Comparison of ENCODE assay signal across 8 cellular contexts in the genomic region with DNA sequence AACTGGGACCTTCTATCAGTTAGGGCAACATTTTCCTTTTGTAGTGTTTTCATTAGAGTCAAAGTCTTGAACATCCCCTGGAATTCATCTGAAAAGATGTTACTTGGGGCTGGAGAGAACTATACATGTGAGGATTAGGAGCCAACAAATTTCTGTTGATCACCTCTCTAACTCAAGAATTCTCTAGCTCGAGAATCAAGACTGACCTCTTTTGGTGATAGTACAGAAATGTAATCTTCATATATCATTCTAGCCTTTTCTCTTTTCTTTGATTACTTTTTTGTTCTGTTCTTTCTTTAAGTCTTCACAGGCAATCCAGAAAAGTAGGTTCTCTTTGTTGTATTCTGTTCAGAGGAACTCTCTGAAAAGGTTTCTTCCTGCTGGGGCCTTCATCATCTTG. TPM values are rescaled to one million over a fixed set of nuclear protein-coding genes. Genes with fewer than 3 reads are reported as not detected.
DNase-seq lines count a peak whose midpoint lies in the region; ATAC-seq and TF ChIP-seq lines count a peak whose summit lies in the region.

No MANE protein-coding gene starts in this region.

- TF ChIP-seq CTCF in SU-DHL-6 (IDR thresholded peaks at IDR 0.05; ENCODE audit: insufficient read depth, low read length, poor library complexity, severe bottlenecking): no peak
- no peak for TF ChIP-seq CTCF in transverse colon (IDR thresholded peaks at IDR 0.05)

- WGBS in transverse colon (ENCODE audit: low coverage in 1 of 2), 2 donors: 21 to 24% methylated on average over 1 of the region's 1 CpG

- no peak for TF ChIP-seq POLR2A in transverse colon (IDR thresholded peaks at IDR 0.05)

- DNase-seq in activated T-cell treated with anti-CD3 and anti-CD28 coated beads, Interleukin-2, amount 50 U/mL, for 24 hours: no peak
- DNase-seq in activated T-cell treated with anti-CD3 and anti-CD28 coated beads for 4 hours (no peak), immature natural killer cell (no peak), transverse colon (no peak), amniotic stem cell (lab: John Stamatoyannopoulos, UW) (no peak)
- DNase-seq in stimulated activated CD4-positive, alpha-beta T cell treated with anti-CD3 and anti-CD28 coated beads, Interleukin-15, amount 100 ng/mL, for 24 hours: no peak

- H3K79me2 ChIP-seq in SU-DHL-6 (ENCODE audit: insufficient read depth, low read length): peaks cover 100% of the 10 kb centered on the region

- H3K9ac ChIP-seq in SU-DHL-6 (ENCODE audit: low read length): peak overlapping the region; percentile 32

- intact Hi-C loops in transverse colon (cut with DNase I; ENCODE audit: low total_unique reads): no loop called here

- peak overlapping the region; percentile 91 for H3K27ac Mint-ChIP-seq in activated T-cell treated with anti-CD3 and anti-CD28 coated beads, Interleukin-2, amount 50 U/mL, for 24 hours
- H3K27ac Mint-ChIP-seq in immature natural killer cell: peak overlapping the region; percentile 68 to 88 (median 79)

- H4K20me1 ChIP-seq in SU-DHL-6 (ENCODE audit: low read depth, low read length): peaks cover 3% of the 10 kb centered on the region; the same call in 1 of the 2 replicates

- peaks cover 29 to 83% (median 45%) of the 10 kb centered on the region in 4 donors for H3K4me1 ChIP-seq in transverse colon

- no peaks in the 10 kb centered on the region for H3K9me3 Mint-ChIP-seq in activated T-cell treated with anti-CD3 and anti-CD28 coated beads, Interleukin-2, amount 50 U/mL, for 24 hours
- no peaks in the 10 kb centered on the region for H3K9me3 Mint-ChIP-seq in immature natural killer cell

- peaks cover 92% of the 10 kb centered on the region for H3F3A ChIP-seq in SU-DHL-6 (ENCODE audit: insufficient read depth)

- no peak for TF ChIP-seq EP300 in transverse colon (IDR thresholded peaks at IDR 0.05; ENCODE audit: low read depth)

- no peaks in the 10 kb centered on the region for H3K9me3 ChIP-seq in SU-DHL-6 (ENCODE audit: insufficient read depth, low read length)
- H3K9me3 ChIP-seq in transverse colon: no peaks in the 10 kb centered on the region

- H3K27me3 ChIP-seq in SU-DHL-6 (ENCODE audit: low read length) (no peaks in the 10 kb centered on the region), transverse colon (no peaks in the 10 kb centered on the region)

- H3K4me2 ChIP-seq in SU-DHL-6 (ENCODE audit: low read depth, low read length, poor library complexity, severe bottlenecking): peak overlapping the region; percentile 99

- no peak overlapping the region for H3K4me3 ChIP-seq in SU-DHL-6 (ENCODE audit: insufficient read depth, low read length, poor library complexity, severe bottlenecking)
- no peak overlapping the region for H3K4me3 ChIP-seq in transverse colon

- in situ Hi-C loops in transverse colon (cut with MboI; ENCODE audit: low pct_ligation_motif_present in 1 of 4, low pct_unique_long_range_greater_than_20kb in 1 of 4, low sequenced_read_pairs in 3 of 4): loop anchor here in 1 of 4 donors (25.0 kb wide), 1 partner anchor 205 kb away; a partner anchor contains a TSS

- peaks cover 87% of the 10 kb centered on the region for H3K4me1 Mint-ChIP-seq in activated T-cell treated with anti-CD3 and anti-CD28 coated beads, Interleukin-2, amount 50 U/mL, for 24 hours (ENCODE audit: low read depth)
- H3K4me1 Mint-ChIP-seq in immature natural killer cell: peaks cover 82 to 98% of the 10 kb centered on the region in 2 donors

- no peaks in the 10 kb centered on the region for H3K27me3 Mint-ChIP-seq in activated T-cell treated with anti-CD3 and anti-CD28 coated beads, Interleukin-2, amount 50 U/mL, for 24 hours
- H3K27me3 Mint-ChIP-seq in immature natural killer cell (ENCODE audit: low read depth in 3 of 3): peaks cover 0 to 2% (median 0%) of the 10 kb centered on the region in 3 donors

- H3K36me3 ChIP-seq in SU-DHL-6 (ENCODE audit: low read length) (peaks cover 25% of the 10 kb centered on the region; the same call in 1 of the 2 replicates), transverse colon (no peaks in the 10 kb centered on the region)

- no peak overlapping the region for H3K4me3 Mint-ChIP-seq in activated T-cell treated with anti-CD3 and anti-CD28 coated beads, Interleukin-2, amount 50 U/mL, for 24 hours
- peak overlapping the region in 2 of 5 donors; percentile 33 to 43 for H3K4me3 Mint-ChIP-seq in immature natural killer cell

- no peaks in the 10 kb centered on the region for H3K9me2 ChIP-seq in SU-DHL-6 (replicated peaks; ENCODE audit: insufficient read depth, low read length)

- no peak for ATAC-seq in HG03196 (IDR thresholded peaks at IDR 0.05; ENCODE audit: unreplicated experiment)

- peaks cover 31% of the 10 kb centered on the region for H3K36me3 Mint-ChIP-seq in activated T-cell treated with anti-CD3 and anti-CD28 coated beads, Interleukin-2, amount 50 U/mL, for 24 hours (ENCODE audit: low read depth)
- H3K36me3 Mint-ChIP-seq in immature natural killer cell: peaks cover 0 to 3% (median 0%) of the 10 kb centered on the region in 3 donors

- H2AFZ ChIP-seq in SU-DHL-6 (ENCODE audit: low read depth, low read length, severe bottlenecking): no peak overlapping the region

- H3K27ac ChIP-seq in SU-DHL-6 (ENCODE audit: low read depth, low read length) (peak overlapping the region; percentile 98), transverse colon (peak overlapping the region; percentile 76 to 86 (median 80))

RNA-seq across cellular contexts. Expression of a gene that starts 26.4 kb away (rescaled TPM):
- polyA plus RNA-seq in immature natural killer cell: 100 to 1,000 TPM in 1 of 3 donors, 10 to 100 TPM in 2; 76.8 to 128 (median 92.9) TPM
- total RNA-seq in transverse colon: 100 to 1,000 TPM in 3 of 4 donors, 10 to 100 TPM in 1; 38.0 to 123 (median 105) TPM
